Comparison of ENCODE assay signal across 11 cellular contexts in genomic region chr2:57908736-57909161, GRCh38.
A peak's percentile ranks its signal among the peaks of the same experiment; 100 is the strongest.
DNase-seq lines count a peak whose midpoint lies in the region; ATAC-seq, FAIRE-seq and TF ChIP-seq lines count a peak whose summit lies in the region.
"Had no signal": no experiment of that assay in that cellular context is flagged by ENCODE, and none has a peak within 500 bp of the region (broad histone marks: within the 10 kb centered on the region; RNA-seq: fewer than 3 reads in every experiment).

No MANE protein-coding gene starts in this region.

- dilution Hi-C loops in mammary epithelial cell (cut with HindIII; ENCODE audit: low sequenced_read_pairs), result no loop called here

- no peaks in the 10 kb centered on the region for H4K20me1 ChIP-seq in mammary epithelial cell (ENCODE audit: insufficient read depth, low read length)

- H3K9me3 ChIP-seq in kidney (ENCODE audit: control insufficient read depth in 1 of 2, low read length in 2 of 2), result no peaks in the 10 kb centered on the region
- H3K9me3 ChIP-seq in mammary epithelial cell (replicated peaks; ENCODE audit: insufficient read depth, low read length), result no peaks in the 10 kb centered on the region
- H3K9me3 ChIP-seq: transverse colon had no signal

- ATAC-seq in GM18909 (IDR thresholded peaks at IDR 0.05; ENCODE audit: poor library complexity, unreplicated experiment) (peak; percentile 83), GM21619 (IDR thresholded peaks at IDR 0.05; ENCODE audit: unreplicated experiment) (peak; percentile 85), HG03457 (IDR thresholded peaks at IDR 0.05; ENCODE audit: unreplicated experiment) (peak; percentile 90), naive B cell (ENCODE audit: low read depth in 2 of 2) (peak; percentile 84 to 85)

- 47% methylated on average over 2 of the region's 2 CpGs for WGBS in mammary epithelial cell (ENCODE audit: low coverage, missing lambda C conversion rate)

- no TSS peak for BruUV-seq in mammary epithelial cell (replicated peaks; lab: Mats Ljungman, UMichigan)

- CTCF ChIA-PET in RWPE1 (lab: Yijun Ruan, JAX), result interaction anchor here (0.5 kb wide), 1 partner anchor 1630 kb away, joined by 3 read pairs; no protein-coding TSS in a partner anchor
- CTCF ChIA-PET in mammary epithelial cell (lab: Charles Lee; ENCODE audit: low non-redundant PET), result interaction anchor here (0.5 to 0.6 kb wide), 2 partner anchors 55 to 639 kb away, joined by 5 to 12 read pairs; no protein-coding TSS in a partner anchor

- H3K79me2 ChIP-seq in mammary epithelial cell (ENCODE audit: insufficient read depth, low read length), result no peaks in the 10 kb centered on the region

- H3K9me3 Mint-ChIP-seq in naive B cell, result peaks cover 0 to 7% (median 3%) of the 10 kb centered on the region in 7 donors

- H2AFZ ChIP-seq in mammary epithelial cell (ENCODE audit: low read depth, low read length), result no peak overlapping the region

- peaks cover 24 to 35% (median 35%) of the 10 kb centered on the region in 3 donors for H3K4me1 Mint-ChIP-seq in naive B cell

- H3K36me3 Mint-ChIP-seq in naive B cell, result peaks cover 4 to 6% of the 10 kb centered on the region in 2 donors

- no peak overlapping the region for H3K4me2 ChIP-seq in mammary epithelial cell (ENCODE audit: insufficient read depth, low read depth, low read length)

- H3K27ac ChIP-seq in kidney (ENCODE audit: low read depth in 2 of 2, low read length in 2 of 2) (no peak overlapping the region), RWPE1 (no peak overlapping the region), mammary epithelial cell (ENCODE audit: insufficient read depth, low read depth, low read length) (no peak overlapping the region)
- H3K27ac ChIP-seq: transverse colon had no signal

- intact Hi-C loops in kidney (cut with DNase I), result no loop called here
- intact Hi-C loops in mammary epithelial cell (cut with micrococcal nuclease), result loop anchor here (5.0 to 10.0 kb wide), 3 partner anchors 139 to 446 kb away; partner anchors contain the start of gene VRK2

- H3K9ac ChIP-seq in kidney (ENCODE audit: low read length in 2 of 2) (no peak overlapping the region), mammary epithelial cell (ENCODE audit: insufficient read depth, low read length) (no peak overlapping the region)

- peak; percentile 48 for DNase-seq in naive B cell
- DNase-seq in kidney, result no peak
- DNase-seq in RWPE1 (ENCODE audit: low spot score), result no peak
- no peak for DNase-seq in mammary epithelial cell
- DNase-seq: cerebellar nuclear complex, NCI-H187, transverse colon had no signal

- H3K27ac Mint-ChIP-seq in naive B cell, result peak overlapping the region; percentile 78 to 97 (median 92)

- POLR2A ChIA-PET in RWPE1 (lab: Yijun Ruan, JAX; ENCODE audit: low non-redundant PET), result no interaction called here

- H3K27me3 ChIP-seq in mammary epithelial cell (ENCODE audit: insufficient read depth, low read length), result no peaks in the 10 kb centered on the region
- H3K27me3 ChIP-seq: transverse colon had no signal

- in situ Hi-C loops in mammary epithelial cell (cut with MboI; ENCODE audit: low sequenced_read_pairs in 2 of 2), result loop anchor here in 1 of 2 donors (25.0 kb wide), 1 partner anchor 529 kb away; no protein-coding TSS in a partner anchor

- H3K4me3 ChIP-seq in kidney (ENCODE audit: low read length in 2 of 2) (no peak overlapping the region), mammary epithelial cell (replicated peaks in 1 of 3; ENCODE audit: insufficient read depth in 1 of 3, low read depth in 2 of 3, low read length in 3 of 3) (no peak overlapping the region)
- H3K4me3 ChIP-seq: transverse colon had no signal

- FAIRE-seq in kidney (lab: Jason Lieb, UNC), result no peak
- FAIRE-seq: TTC549 had no signal

- H3K4me3 Mint-ChIP-seq in naive B cell, result peak overlapping the region; percentile 25 to 76 (median 48)

- H3K4me1 ChIP-seq in kidney (ENCODE audit: control insufficient read depth in 1 of 2, insufficient read depth in 1 of 2, low read depth in 1 of 2, low read length in 2 of 2), result no peaks in the 10 kb centered on the region
- H3K4me1 ChIP-seq in mammary epithelial cell (ENCODE audit: insufficient read depth, low read length), result no peaks in the 10 kb centered on the region
- H3K4me1 ChIP-seq: transverse colon had no signal

- H3K36me3 ChIP-seq in kidney (ENCODE audit: control insufficient read depth in 1 of 2, insufficient read depth in 2 of 2, low read length in 2 of 2) (no peaks in the 10 kb centered on the region), mammary epithelial cell (ENCODE audit: insufficient read depth, low read length) (no peaks in the 10 kb centered on the region)
- H3K36me3 ChIP-seq: transverse colon had no signal

- H3K27me3 Mint-ChIP-seq in naive B cell, result no peaks in the 10 kb centered on the region

- TF ChIP-seq CTCF in kidney (IDR thresholded peaks at IDR 0.05; ENCODE audit: borderline replicate concordance, extremely low read depth, insufficient read depth) (no peak), RWPE1 (conservative IDR thresholded peaks at IDR 0.05; ENCODE audit: low read depth) (no peak), mammary epithelial cell (conservative IDR thresholded peaks at IDR 0.05 in 1 of 2, IDR thresholded peaks at IDR 0.05 in 1 of 2; ENCODE audit: extremely low read depth in 1 of 2, insufficient read depth in 1 of 2, low read depth in 1 of 2, low read length in 2 of 2) (no peak)
